27 cellular contexts compared by ENCODE assay signal in the genomic region with DNA sequence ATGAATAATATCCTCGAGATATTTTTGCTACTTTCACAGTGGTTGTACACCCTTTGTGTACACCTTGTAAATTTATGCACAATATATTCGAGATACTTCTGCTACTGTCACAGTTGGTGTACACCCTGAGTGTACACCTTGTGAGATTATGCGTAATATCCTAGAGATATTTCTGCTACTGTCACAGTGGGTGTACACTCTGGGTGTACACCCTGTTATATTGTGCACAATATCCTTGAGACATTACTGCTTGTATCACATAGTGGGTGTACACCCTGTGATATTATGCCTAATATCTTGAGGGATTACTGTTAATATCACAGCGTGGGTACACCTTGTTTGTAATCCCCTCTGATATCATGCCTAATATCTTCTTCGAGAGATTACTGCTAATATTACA.
"Had no signal": no experiment of that assay in that cellular context is flagged by ENCODE, and none has a peak within 500 bp of the region (broad histone marks: within the 10 kb centered on the region; RNA-seq: fewer than 3 reads in every experiment).

No MANE protein-coding gene starts in this region.

- H3K27ac Mint-ChIP-seq: activated naive CD4-positive, alpha-beta T cell treated with anti-CD3 and anti-CD28 coated beads, Interleukin-2, amount 10 ng/mL, durations not matched to agents 7 days and 5 days; activated naive CD8-positive, alpha-beta T cell treated with anti-CD3 and anti-CD28 coated beads, Interleukin-2, amount 10 ng/mL, durations not matched to agents 7 days and 5 days; activated T-cell treated with anti-CD3 and anti-CD28 coated beads, Interleukin-2, amount 50 U/mL, for 24 hours; activated T-helper 1 cell treated with anti-CD3 and anti-CD28 coated beads, Interleukin-12 subunit alpha, Interleukin-12 subunit beta, Interleukin-2, Interleukin-4 antibody, amounts not matched to agents 30 ng/mL and 10 ng/mL and 1 ng/mL, durations not matched to agents 14 hours and 24 hours and 36 hours; effector memory CD8-positive, alpha-beta T cell had no signal

- ATAC-seq: body of pancreas; effector memory CD8-positive, alpha-beta T cell; foreskin keratinocyte; gastrocnemius medialis; heart left ventricle had no signal

- FAIRE-seq: colon had no signal

- H3K27me3 Mint-ChIP-seq: activated naive CD4-positive, alpha-beta T cell treated with anti-CD3 and anti-CD28 coated beads, Interleukin-2, amount 10 ng/mL, durations not matched to agents 7 days and 5 days; activated naive CD8-positive, alpha-beta T cell treated with anti-CD3 and anti-CD28 coated beads, Interleukin-2, amount 10 ng/mL, durations not matched to agents 7 days and 5 days; activated T-cell treated with anti-CD3 and anti-CD28 coated beads, Interleukin-2, amount 50 U/mL, for 24 hours had no signal

- DNase-seq: activated CD4-positive, alpha-beta T cell treated with anti-CD3 and anti-CD28 coated beads for 4 hours; activated CD4-positive, alpha-beta T cell treated with anti-CD3 and anti-CD28 coated beads, Interleukin-2, amount 50 U/mL, for 1 hour; activated CD4-positive, alpha-beta T cell treated with anti-CD3 and anti-CD28 coated beads, Interleukin-2, amount 50 U/mL, for 48 hours; activated CD4-positive, CD25-positive, alpha-beta regulatory T cell; activated CD4-positive, CD25-positive, alpha-beta regulatory T cell treated with anti-CD3 and anti-CD28 coated beads, Interleukin-2, amount 50 U/mL, for 72 hours; activated CD8-positive, alpha-beta memory T cell treated with anti-CD3 and anti-CD28 coated beads, Interleukin-2, amount 50 U/mL, for 48 hours; activated gamma-delta T cell; activated naive CD4-positive, alpha-beta T cell; activated naive CD4-positive, alpha-beta T cell treated with anti-CD3 and anti-CD28 coated beads, Interleukin-2, amount 10 ng/mL, durations not matched to agents 7 days and 5 days; activated naive CD8-positive, alpha-beta T cell treated with anti-CD3 and anti-CD28 coated beads, Interleukin-2, amount 10 ng/mL, durations not matched to agents 7 days and 5 days; activated T-cell treated with anti-CD3 and anti-CD28 coated beads for 4 hours; activated T-cell treated with anti-CD3 and anti-CD28 coated beads, Interleukin-2, amount 50 U/mL, for 24 hours; amniotic stem cell; anterior cingulate cortex; body of pancreas; caudate nucleus; cortex of kidney; dermis blood vessel endothelial cell; effector CD4-positive, alpha-beta T cell; effector memory CD8-positive, alpha-beta T cell; erythroblast; foreskin keratinocyte; gastrocnemius medialis; glutamatergic neuron; heart left ventricle had no signal

- H3K9me3 Mint-ChIP-seq: activated naive CD4-positive, alpha-beta T cell treated with anti-CD3 and anti-CD28 coated beads, Interleukin-2, amount 10 ng/mL, durations not matched to agents 7 days and 5 days; activated naive CD8-positive, alpha-beta T cell treated with anti-CD3 and anti-CD28 coated beads, Interleukin-2, amount 10 ng/mL, durations not matched to agents 7 days and 5 days; activated T-cell treated with anti-CD3 and anti-CD28 coated beads, Interleukin-2, amount 50 U/mL, for 24 hours; activated T-helper 1 cell treated with anti-CD3 and anti-CD28 coated beads, Interleukin-12 subunit alpha, Interleukin-12 subunit beta, Interleukin-2, Interleukin-4 antibody, amounts not matched to agents 30 ng/mL and 10 ng/mL and 1 ng/mL, durations not matched to agents 14 hours and 24 hours and 36 hours; effector memory CD8-positive, alpha-beta T cell had no signal

- H3K36me3 Mint-ChIP-seq: activated naive CD4-positive, alpha-beta T cell treated with anti-CD3 and anti-CD28 coated beads, Interleukin-2, amount 10 ng/mL, durations not matched to agents 7 days and 5 days; activated naive CD8-positive, alpha-beta T cell treated with anti-CD3 and anti-CD28 coated beads, Interleukin-2, amount 10 ng/mL, durations not matched to agents 7 days and 5 days had no signal

- H3K4me3 Mint-ChIP-seq: activated naive CD4-positive, alpha-beta T cell treated with anti-CD3 and anti-CD28 coated beads, Interleukin-2, amount 10 ng/mL, durations not matched to agents 7 days and 5 days; activated naive CD8-positive, alpha-beta T cell treated with anti-CD3 and anti-CD28 coated beads, Interleukin-2, amount 10 ng/mL, durations not matched to agents 7 days and 5 days; activated T-cell treated with anti-CD3 and anti-CD28 coated beads, Interleukin-2, amount 50 U/mL, for 24 hours; activated T-helper 1 cell treated with anti-CD3 and anti-CD28 coated beads, Interleukin-12 subunit alpha, Interleukin-12 subunit beta, Interleukin-2, Interleukin-4 antibody, amounts not matched to agents 30 ng/mL and 10 ng/mL and 1 ng/mL, durations not matched to agents 14 hours and 24 hours and 36 hours; effector memory CD8-positive, alpha-beta T cell had no signal
